ENCODE assay signal across 27 cellular contexts in genomic region chr2:183341057-183341456, GRCh38.
"Had no signal": no experiment of that assay in that cellular context is flagged by ENCODE, and none has a peak within 500 bp of the region (broad histone marks: within the 10 kb centered on the region; RNA-seq: fewer than 3 reads in every experiment).

No MANE protein-coding gene starts in this region.

- H3K27ac ChIP-seq: neutrophil, ovary, parathyroid adenoma, psoas muscle, right lobe of liver, sigmoid colon, stomach, thoracic aorta, thyroid gland, tibial nerve, upper lobe of left lung, vagina had no signal

- H2AFZ ChIP-seq: parathyroid adenoma had no signal

- H3K36me3 ChIP-seq: neutrophil, ovary, right lobe of liver, sigmoid colon, stomach, thoracic aorta, thyroid gland, tibial nerve, upper lobe of left lung, vagina had no signal

- H3K79me2 ChIP-seq: parathyroid adenoma had no signal

- DNase-seq: natural killer cell; nephron progenitor cell; nucleus accumbens; ovary; posterior cingulate gyrus; psoas muscle; right cardiac atrium; right lobe of liver; sigmoid colon; small intestine; stimulated activated CD4-positive, alpha-beta T cell treated with anti-CD3 and anti-CD28 coated beads, Interleukin-15, amount 100 ng/mL, for 24 hours; stimulated activated CD4-positive, alpha-beta T cell treated with anti-CD3 and anti-CD28 coated beads, Interleukin-2, amount 100 ng/mL, for 24 hours; stimulated activated CD4-positive, alpha-beta T cell treated with anti-CD3 and anti-CD28 coated beads, Interleukin-2, amount 100 ng/mL, for 48 hours; stimulated activated CD4-positive, alpha-beta T cell treated with anti-CD3 and anti-CD28 coated beads, Interleukin-4, amount 100 ng/mL, for 24 hours; stimulated activated naive B cell treated with anti-CD40 and anti-IgM and Interleukin-4, amounts not matched to agents 10 μg/mL and 1 μg/mL and 100 μg/mL, for 72 hours; stimulated activated naive CD4-positive, alpha-beta T cell treated with Interleukin-2 at 50 U/mL for 16 hours; stomach; thyroid gland; trophoblast cell; upper lobe of left lung had no signal

- H3K4me3 ChIP-seq: ovary, psoas muscle, right lobe of liver, sigmoid colon, stomach, thoracic aorta, thyroid gland, tibial nerve, upper lobe of left lung, vagina had no signal

- H3K4me1 ChIP-seq: parathyroid adenoma, psoas muscle, right lobe of liver, sigmoid colon, stomach, thyroid gland, tibial nerve, upper lobe of left lung, vagina had no signal

- H3K27me3 ChIP-seq: neutrophil, ovary, right lobe of liver, sigmoid colon, stomach, thyroid gland, tibial nerve, upper lobe of left lung, vagina had no signal

- H3K9me3 ChIP-seq: neutrophil, ovary, right lobe of liver, sigmoid colon, thoracic aorta, thyroid gland, vagina had no signal

- H3K9ac ChIP-seq: parathyroid adenoma had no signal

- FAIRE-seq: small intestine, urothelium cell line had no signal

- ATAC-seq: natural killer cell; psoas muscle; right cardiac atrium; right lobe of liver; stimulated activated effector memory CD8-positive, alpha-beta T cell treated with anti-CD3 and anti-CD28 coated beads, Interleukin-12 subunit alpha, Interleukin-12 subunit beta, amount 100 ng/mL, for 72 hours; stimulated activated naive B cell treated with anti-CD40 and anti-IgM and Interleukin-4, amounts not matched to agents 10 μg/mL and 1 μg/mL and 100 μg/mL, for 72 hours had no signal
